In genomic region chr1:181062800-181063428, GRCh38 we compare ENCODE assay signal across 8 cellular contexts. TPM values are rescaled to one million over a fixed set of nuclear protein-coding genes. Genes with fewer than 3 reads are reported as not detected.
DNase-seq lines count a peak whose midpoint lies in the region; ATAC-seq and TF ChIP-seq lines count a peak whose summit lies in the region.

No MANE protein-coding gene starts in this region.

- H3K9ac ChIP-seq in DND-41 (ENCODE audit: low read depth, low read length) = no peak overlapping the region

- no peaks in the 10 kb centered on the region for H3K27me3 ChIP-seq in DND-41 (ENCODE audit: insufficient read depth, low read length, poor library complexity)

- intact Hi-C loops in mucosa of descending colon (cut with DNase I, micrococcal nuclease) = no loop called here

- DNase-seq in DND-41 = no peak
- DNase-seq in UCSD-AML1 (lab: John Stamatoyannopoulos, UW; ENCODE audit: unreplicated experiment) = peak; percentile 31
- DNase-seq in mucosa of descending colon = no peak
- no peak for DNase-seq in NCI-H1105 (lab: John Stamatoyannopoulos, UW)
- DNase-seq in NCI-H446 treated with DMSO at 0.1 percent for 48 hours (lab: John Stamatoyannopoulos, UW) = no peak
- no peak for DNase-seq in NCI-H2029 treated with DMSO at 0.1 percent for 48 hours (lab: John Stamatoyannopoulos, UW)

- H2AFZ ChIP-seq in DND-41 (ENCODE audit: low read depth, low read length) = no peak overlapping the region

- no peak overlapping the region for H3K27ac ChIP-seq in DND-41 (ENCODE audit: low read length)

- no peak overlapping the region for H3K4me2 ChIP-seq in DND-41 (ENCODE audit: insufficient read depth, low read length)

- ATAC-seq in DND-41 (ENCODE audit: insufficient read depth, low read depth) (peak; percentile 65; the same call in 2 of the 3 replicates), GM19372 (IDR thresholded peaks at IDR 0.05; ENCODE audit: low read depth, unreplicated experiment) (peak; percentile 63), HG03280 (IDR thresholded peaks at IDR 0.05; ENCODE audit: unreplicated experiment) (peak; percentile 62), mucosa of descending colon (peak; percentile 74)

- H3K9me3 ChIP-seq in DND-41 (ENCODE audit: insufficient read depth, low read length, severe bottlenecking) (peaks cover 4% of the 10 kb centered on the region), mucosa of descending colon (no peaks in the 10 kb centered on the region)

- no peak overlapping the region for H3K4me3 ChIP-seq in DND-41 (ENCODE audit: low read depth in 1 of 2, low read length in 2 of 2)
- no peak overlapping the region for H3K4me3 ChIP-seq in mucosa of descending colon

- H3K36me3 ChIP-seq in DND-41 (ENCODE audit: insufficient read depth, low read length) (peaks cover 4% of the 10 kb centered on the region; the same call in 1 of the 2 replicates), mucosa of descending colon (ENCODE audit: low read depth) (no peaks in the 10 kb centered on the region)

- H3K4me1 ChIP-seq in DND-41 (ENCODE audit: insufficient read depth, low read length) (peaks cover 15% of the 10 kb centered on the region), mucosa of descending colon (ENCODE audit: low read depth) (no peaks in the 10 kb centered on the region)

- H3K79me2 ChIP-seq in DND-41 (ENCODE audit: insufficient read depth, low read length) = no peaks in the 10 kb centered on the region

- H4K20me1 ChIP-seq in DND-41 (ENCODE audit: insufficient read depth, low read length) = no peaks in the 10 kb centered on the region

- TF ChIP-seq CTCF in DND-41 (IDR thresholded peaks at IDR 0.05; ENCODE audit: borderline replicate concordance, extremely low read depth, low read length, poor library complexity, severe bottlenecking) (no peak), mucosa of descending colon (IDR thresholded peaks at IDR 0.05) (no peak)

RNA-seq across cellular contexts. Expression of gene IER5, which starts 25.6 kb away (rescaled TPM):
- 10 to 100 TPM; 15.4 to 16.7 (median 16.4) TPM for total RNA-seq in mucosa of descending colon

RNA-seq across cellular contexts. Expression of gene MR1, which starts 29.1 kb away (rescaled TPM):
- total RNA-seq in mucosa of descending colon = 10 to 100 TPM in 1 of 3 donors, 1 to 10 TPM in 2; 3.3 to 14.6 (median 7.4) TPM

RNA-seq across cellular contexts. Expression of gene STX6, which starts 40.2 kb away (rescaled TPM):
- total RNA-seq in mucosa of descending colon = 10 to 100 TPM; 15.0 to 15.3 (median 15.3) TPM
